Comparison of ENCODE assay signal across 8 cellular contexts in genomic region chr10:69801434-69802315, GRCh38. TPM values are rescaled to one million over a fixed set of nuclear protein-coding genes. Genes with fewer than 3 reads are reported as not detected.
DNase-seq lines count a peak whose midpoint lies in the region; ATAC-seq and TF ChIP-seq lines count a peak whose summit lies in the region.

TSS of gene COL13A1 (plus strand) at chr10:69801906. CDS start at chr10:69802424, 518 bp downstream.

- H3K27ac Mint-ChIP-seq in nephron, result peak within 1 kb of the TSS in 1 of 3 experiments; percentile 65

- 3% methylated on average over 46 of the region's 58 CpGs for WGBS in SK-N-SH (ENCODE audit: low lambda C conversion rate)

- H4K20me1 ChIP-seq in SK-N-SH (ENCODE audit: insufficient read depth) (no peaks in the 10 kb centered on the region), fibroblast of lung (ENCODE audit: control insufficient read depth, extremely low read depth, insufficient read depth, low read length) (no peaks in the 10 kb centered on the region)

- intact Hi-C loops in Right ventricle myocardium inferior (cut with DNase I), result loop anchor here (2.0 to 5.0 kb wide), 4 partner anchors 69 to 159 kb away; no protein-coding TSS in a partner anchor
- intact Hi-C loops in cardiac septum (cut with DNase I), result loop anchor here (5.0 kb wide), 2 partner anchors 66 to 111 kb away; no protein-coding TSS in a partner anchor

- peaks cover 3% of the 10 kb centered on the region for H3F3A ChIP-seq in SK-N-SH (replicated peaks; ENCODE audit: insufficient read depth)

- peak within 1 kb of the TSS; percentile 85 for H2AFZ ChIP-seq in SK-N-SH (ENCODE audit: low read depth)
- H2AFZ ChIP-seq in fibroblast of lung (ENCODE audit: low read length), result peak within 1 kb of the TSS; percentile 71

- no peak within 1 kb of the TSS for H3K27ac ChIP-seq in SK-N-SH (ENCODE audit: low read depth in 2 of 2, low read length in 1 of 2)
- peak within 1 kb of the TSS; percentile 74 for H3K27ac ChIP-seq in fibroblast of lung (ENCODE audit: insufficient read depth, low read length)

- ATAC-seq in Right ventricle myocardium inferior (peak; percentile 35), HG03565 (IDR thresholded peaks at IDR 0.05; ENCODE audit: unreplicated experiment) (no peak)

- H3K9ac ChIP-seq in SK-N-SH (peak within 1 kb of the TSS; percentile 67), fibroblast of lung (ENCODE audit: insufficient read depth, low read length) (peak within 1 kb of the TSS; percentile 65)

- H3K79me2 ChIP-seq in SK-N-SH (ENCODE audit: insufficient read depth), result peaks cover 34% of the 10 kb centered on the region; the same call in 1 of the 2 replicates
- H3K79me2 ChIP-seq in fibroblast of lung (ENCODE audit: control insufficient read depth, insufficient read depth, low read length), result peaks cover 24% of the 10 kb centered on the region

- H3K4me1 Mint-ChIP-seq in nephron, result peaks cover 47% of the 10 kb centered on the region

- H3K9me2 ChIP-seq in SK-N-SH, result no peaks in the 10 kb centered on the region

- TF ChIP-seq CTCF in SK-N-SH (IDR thresholded peaks at IDR 0.05), result no peak
- TF ChIP-seq CTCF in fibroblast of lung (conservative IDR thresholded peaks at IDR 0.05 in 1 of 2, IDR thresholded peaks at IDR 0.05 in 1 of 2; ENCODE audit: low read depth in 1 of 2, low read length in 2 of 2), result no peak
- peak in 1 of 3 experiments; percentile 3 for TF ChIP-seq CTCF in nephron (IDR thresholded peaks at IDR 0.05; ENCODE audit: unreplicated experiment in 3 of 3)

- no peak for TF ChIP-seq RAD21 in SK-N-SH (IDR thresholded peaks at IDR 0.05; ENCODE audit: low read length)

- peak within 1 kb of the TSS; percentile 84 to 93 (median 91) for H3K4me3 Mint-ChIP-seq in nephron

- H3K4me1 ChIP-seq in SK-N-SH (ENCODE audit: control insufficient read depth in 1 of 2, insufficient read depth in 2 of 2, low read depth in 1 of 2, low read length in 1 of 2) (peaks cover 1 to 19% of the 10 kb centered on the region in 2 experiments; a peak in 3 of 4 replicates), fibroblast of lung (ENCODE audit: control insufficient read depth, extremely low read depth, insufficient read depth, low read length) (peaks cover 8% of the 10 kb centered on the region)

- H3K9me3 ChIP-seq in SK-N-SH, result no peaks in the 10 kb centered on the region
- H3K9me3 ChIP-seq in fibroblast of lung (ENCODE audit: control insufficient read depth, insufficient read depth, low read depth, low read length), result no peaks in the 10 kb centered on the region

- POLR2A ChIA-PET in SK-N-SH (lab: Yijun Ruan, JAX), result no interaction called here

- no peak for TF ChIP-seq EP300 in SK-N-SH (IDR thresholded peaks at IDR 0.05; ENCODE audit: borderline replicate concordance in 1 of 2, low read depth in 1 of 2, low read length in 1 of 2)

- peak within 1 kb of the TSS; percentile 59 to 84 for H3K4me3 ChIP-seq in SK-N-SH (ENCODE audit: low read depth in 2 of 2, low read length in 1 of 2)
- H3K4me3 ChIP-seq in fibroblast of lung (replicated peaks in 1 of 4; ENCODE audit: control extremely low read depth in 1 of 4, insufficient read depth in 1 of 4, low read depth in 3 of 4, low read length in 4 of 4), result peak within 1 kb of the TSS; percentile 64 to 92 (median 84)

- peaks cover 58% of the 10 kb centered on the region for H3K27me3 Mint-ChIP-seq in nephron (ENCODE audit: low read depth)

- H3K27me3 ChIP-seq in SK-N-SH (ENCODE audit: insufficient read depth) (0 out of 2 replicates have a peak, but pooled peaks cover 1% of the 10 kb centered on the region), fibroblast of lung (ENCODE audit: control insufficient read depth, insufficient read depth, low read length) (peaks cover 2% of the 10 kb centered on the region)

- H3K4me2 ChIP-seq in SK-N-SH, result peak within 1 kb of the TSS; percentile 90
- peak within 1 kb of the TSS; percentile 97 for H3K4me2 ChIP-seq in fibroblast of lung (ENCODE audit: extremely low read depth, insufficient read depth, low read length)

- H3K36me3 Mint-ChIP-seq in nephron (ENCODE audit: low read depth), result no peaks in the 10 kb centered on the region

- H3K9me3 Mint-ChIP-seq in nephron, result peaks cover 2% of the 10 kb centered on the region

- CTCF ChIA-PET in SK-N-SH (lab: Yijun Ruan, JAX), result interaction anchor here (0.5 to 15.4 kb wide), 36 partner anchors 9 to 393 kb away, joined by 3 to 160 read pairs (median 4); no protein-coding TSS in a partner anchor

- DNase-seq in Right ventricle myocardium inferior (ENCODE audit: missing footprints), result peak; percentile 74
- no peak for DNase-seq in cardiac septum (ENCODE audit: low spot score)
- DNase-seq in SK-N-SH, result peak; percentile 65
- DNase-seq in fibroblast of lung (ENCODE audit: low read depth in 2 of 2), result peak; percentile 71 to 79
- no peak for DNase-seq in NCI-H1092 treated with DMSO at 0.1 percent for 48 hours (lab: John Stamatoyannopoulos, UW)
- DNase-seq in NCI-H2029 treated with DMSO at 0.1 percent for 48 hours (lab: John Stamatoyannopoulos, UW), result no peak

- H3K36me3 ChIP-seq in SK-N-SH (replicated peaks in 1 of 2; ENCODE audit: control insufficient read depth in 1 of 2, insufficient read depth in 2 of 2, low read length in 1 of 2), result no peaks in the 10 kb centered on the region
- H3K36me3 ChIP-seq in fibroblast of lung (ENCODE audit: control insufficient read depth, insufficient read depth, low read length), result no peaks in the 10 kb centered on the region

TF ChIP-seq in SK-N-SH, 30 proteins besides CTCF, POLR2A, EP300 and RAD21:
- TF ChIP-seq FOXM1 (IDR thresholded peaks at IDR 0.05; ENCODE audit: low read depth) (no peak), RCOR1 (IDR thresholded peaks at IDR 0.05; ENCODE audit: low read length) (no peak), MAX (IDR thresholded peaks at IDR 0.05; ENCODE audit: low read depth) (peak; percentile 61)

RNA-seq across cellular contexts. Expression of gene COL13A1, which starts in this region (rescaled TPM):
- 1.0 TPM for total RNA-seq in Right ventricle myocardium inferior
- 9.5 TPM for total RNA-seq in cardiac septum
- polyA plus RNA-seq in SK-N-SH (2012; rRNA removed), result 21.0 and 26.7 TPM in 2 replicates
- 17.1 and 23.2 TPM in 2 replicates for polyA plus RNA-seq in SK-N-SH (2012; cell fraction: cytosol; rRNA removed)
- 37.4 and 37.6 TPM in 2 replicates for polyA plus RNA-seq in SK-N-SH (2012; cell fraction: nucleus; rRNA removed)
- total RNA-seq in fibroblast of lung, result 6.4 and 7.4 TPM in 2 replicates
- polyA plus RNA-seq in fibroblast of lung, result 5.7 and 10.7 TPM in 2 replicates
- polyA plus RNA-seq in fibroblast of lung (2012), result 7.6 and 16.3 TPM in 2 replicates
- polyA minus RNA-seq in fibroblast of lung (ENCODE audit: low replicate concordance), result 1.4 and 4.3 TPM in 2 replicates

Comparison
In these comparisons a context has a peak if more than half of its experiments do, and no peak if none do; other contexts are left out.
1. DNase-seq: peak in Right ventricle myocardium inferior (single experiment), SK-N-SH (single experiment) and fibroblast of lung (2 of 2); none in cardiac septum (single experiment), NCI-H1092 treated with DMSO at 0.1 percent for 48 hours (single experiment) and NCI-H2029 treated with DMSO at 0.1 percent for 48 hours (single experiment).